Comparison of ENCODE assay signal across 8 cellular contexts in genomic region chrY:26671078-26671879, GRCh38.
DNase-seq lines count a peak whose midpoint lies in the region; ATAC-seq, FAIRE-seq and TF ChIP-seq lines count a peak whose summit lies in the region.
"Not testable (repeated sequence)": the region's sequence is repeated elsewhere in the genome, so short reads cannot be mapped to it uniquely, and the experiment has no call there.

No MANE protein-coding gene starts in this region.

- H3K4me3 Mint-ChIP-seq in activated CD4-positive, alpha-beta memory T cell treated with anti-CD3 and anti-CD28 coated beads, Interleukin-2, amount 10 ng/mL, durations not matched to agents 7 days and 5 days: not testable (repeated sequence)
- peak overlapping the region in 2 of 10 donors; percentile 1 for H3K4me3 Mint-ChIP-seq in naive thymus-derived CD4-positive, alpha-beta T cell

- H3K27ac ChIP-seq in GM23248; naive thymus-derived CD4-positive, alpha-beta T cell (ENCODE audit: low read depth, low read length): not testable (repeated sequence)

- not testable (repeated sequence) for FAIRE-seq in bronchial epithelial cell (lab: Jason Lieb, UNC)

- in situ Hi-C loops in GM23248 (cut with MboI); KBM-7 (cut with MboI; ENCODE audit: low pct_unique_long_range_greater_than_20kb, low sequenced_read_pairs): not testable (repeated sequence)

- H2AFZ ChIP-seq in GM23248: not testable (repeated sequence)

- H3K9ac ChIP-seq in GM23248: not testable (repeated sequence)

- peaks cover 11% of the 10 kb centered on the region for H3K9me3 ChIP-seq in GM23248 (ENCODE audit: low read depth)
- peaks cover 12 to 17% (median 17%) of the 10 kb centered on the region in 3 experiments for H3K9me3 ChIP-seq in naive thymus-derived CD4-positive, alpha-beta T cell (ENCODE audit: control insufficient read depth in 2 of 3, low read length in 3 of 3)

- H3K9me2 ChIP-seq in GM23248 (ENCODE audit: insufficient read depth): not testable (repeated sequence)

- H4K20me1 ChIP-seq in GM23248 (ENCODE audit: insufficient read depth): not testable (repeated sequence)

- TF ChIP-seq CTCF in bronchial epithelial cell (IDR thresholded peaks at IDR 0.05; ENCODE audit: insufficient read depth, low read length, severe bottlenecking): not testable (repeated sequence)

- H3K79me2 ChIP-seq in GM23248 (ENCODE audit: insufficient read depth): not testable (repeated sequence)

- CTCF ChIA-PET in activated CD4-positive, alpha-beta memory T cell treated with anti-CD3 and anti-CD28 coated beads, Interleukin-2, amount 10 ng/mL, durations not matched to agents 7 days and 5 days (lab: Charles Lee); naive thymus-derived CD4-positive, alpha-beta T cell (lab: Charles Lee): not testable (repeated sequence)

- not testable (repeated sequence) for H3K27me3 Mint-ChIP-seq in activated CD4-positive, alpha-beta memory T cell treated with anti-CD3 and anti-CD28 coated beads, Interleukin-2, amount 10 ng/mL, durations not matched to agents 7 days and 5 days; naive thymus-derived CD4-positive, alpha-beta T cell

- H3K27me3 ChIP-seq in GM23248 (replicated peaks; ENCODE audit: insufficient read depth); bronchial epithelial cell (ENCODE audit: control insufficient read depth, insufficient read depth, low read length); naive thymus-derived CD4-positive, alpha-beta T cell (ENCODE audit: control insufficient read depth in 2 of 2, insufficient read depth in 2 of 2, low read length in 2 of 2): not testable (repeated sequence)

- H3K4me3 ChIP-seq in GM23248; bronchial epithelial cell (ENCODE audit: low read depth, low read length); naive thymus-derived CD4-positive, alpha-beta T cell (ENCODE audit: low read length): not testable (repeated sequence)

- not testable (repeated sequence) for H3K36me3 ChIP-seq in GM23248 (ENCODE audit: low read depth); bronchial epithelial cell (ENCODE audit: control insufficient read depth, insufficient read depth, low read length); naive thymus-derived CD4-positive, alpha-beta T cell (ENCODE audit: control insufficient read depth in 2 of 3, insufficient read depth in 3 of 3, low read length in 3 of 3)

- peaks cover 21% of the 10 kb centered on the region for H3K36me3 Mint-ChIP-seq in activated CD4-positive, alpha-beta memory T cell treated with anti-CD3 and anti-CD28 coated beads, Interleukin-2, amount 10 ng/mL, durations not matched to agents 7 days and 5 days (ENCODE audit: low read depth)
- H3K36me3 Mint-ChIP-seq in naive thymus-derived CD4-positive, alpha-beta T cell: peaks cover 0 to 26% (median 21%) of the 10 kb centered on the region in 5 donors

- POLR2A ChIA-PET in activated CD4-positive, alpha-beta memory T cell treated with anti-CD3 and anti-CD28 coated beads, Interleukin-2, amount 10 ng/mL, durations not matched to agents 7 days and 5 days (lab: Charles Lee); naive thymus-derived CD4-positive, alpha-beta T cell (lab: Charles Lee): not testable (repeated sequence)

- intact Hi-C loops in naive thymus-derived CD4-positive, alpha-beta T cell (cut with micrococcal nuclease): not testable (repeated sequence)

- not testable (repeated sequence) for H3F3A ChIP-seq in GM23248 (ENCODE audit: insufficient read depth)

- peak; percentile 70 for ATAC-seq in naive thymus-derived CD4-positive, alpha-beta T cell
- ATAC-seq in stimulated activated naive CD8-positive, alpha-beta T cell treated with anti-CD3 and anti-CD28 coated beads, Interleukin-15, Interleukin-2, amounts not matched to agents 100 U/mL and 50 U/mL, for 24 hours: peak; percentile 76

- not testable (repeated sequence) for H3K4me1 ChIP-seq in GM23248 (ENCODE audit: insufficient read depth); naive thymus-derived CD4-positive, alpha-beta T cell (ENCODE audit: control insufficient read depth in 2 of 2, insufficient read depth in 2 of 2, low read length in 2 of 2)

- DNase-seq in CMK (ENCODE audit: low read depth) (peak; percentile 32), GM23248 (peak; percentile 5), KBM-7 (peak; percentile 43), bronchial epithelial cell (ENCODE audit: low read depth) (peak; percentile 44), glomerular visceral epithelial cell (ENCODE audit: extremely low spot score) (peak; percentile 51)
- DNase-seq in activated CD4-positive, alpha-beta memory T cell treated with anti-CD3 and anti-CD28 coated beads, Interleukin-2, amount 10 ng/mL, durations not matched to agents 7 days and 5 days: peak; percentile 46
- peak in 4 of 9 donors; percentile 9 to 53 (median 24) for DNase-seq in naive thymus-derived CD4-positive, alpha-beta T cell
- peak; percentile 17 for DNase-seq in stimulated activated naive CD8-positive, alpha-beta T cell treated with anti-CD3 and anti-CD28 coated beads, Interleukin-15, Interleukin-2, amounts not matched to agents 100 U/mL and 50 U/mL, for 24 hours

- H3K27ac Mint-ChIP-seq in activated CD4-positive, alpha-beta memory T cell treated with anti-CD3 and anti-CD28 coated beads, Interleukin-2, amount 10 ng/mL, durations not matched to agents 7 days and 5 days; naive thymus-derived CD4-positive, alpha-beta T cell: not testable (repeated sequence)

- peaks cover 29% of the 10 kb centered on the region for H3K9me3 Mint-ChIP-seq in activated CD4-positive, alpha-beta memory T cell treated with anti-CD3 and anti-CD28 coated beads, Interleukin-2, amount 10 ng/mL, durations not matched to agents 7 days and 5 days
- H3K9me3 Mint-ChIP-seq in naive thymus-derived CD4-positive, alpha-beta T cell: peaks cover 0 to 52% (median 23%) of the 10 kb centered on the region in 11 donors

- 38 to 39% methylated on average over 14 of the region's 14 CpGs for WGBS in GM23248 (ENCODE audit: low coverage in 1 of 2, low lambda C conversion rate in 2 of 2, missing lambda C conversion rate in 2 of 2), 2 experiments

- H3K4me1 Mint-ChIP-seq in activated CD4-positive, alpha-beta memory T cell treated with anti-CD3 and anti-CD28 coated beads, Interleukin-2, amount 10 ng/mL, durations not matched to agents 7 days and 5 days: not testable (repeated sequence)
- H3K4me1 Mint-ChIP-seq in naive thymus-derived CD4-positive, alpha-beta T cell: peaks cover 0 to 18% (median 0%) of the 10 kb centered on the region in 7 donors

- H3K4me2 ChIP-seq in GM23248 (ENCODE audit: unreplicated experiment): not testable (repeated sequence)
